1 cellular context compared by ENCODE assay signal in genomic region chr11:65918211-65919150, GRCh38.
TF ChIP-seq lines count a peak whose summit lies in the region.

Gene C11orf68 (minus strand): TSS chr11:65919062. CDS start chr11:65919031, 31 bp downstream.

TF ChIP-seq in HEK293, 187 proteins besides CTCF, POLR2A, EP300 and RAD21 (continued from another document):
- TF ChIP-seq PRDM2 (tag by site-specific recombination; IDR thresholded peaks at IDR 0.05; ENCODE audit: borderline replicate concordance) (no peak), SP2 (tag by site-specific recombination; IDR thresholded peaks at IDR 0.05) (peak; percentile 41), ZNF112 (tag by site-specific recombination; IDR thresholded peaks at IDR 0.05) (no peak), KLF16 (tag by site-specific recombination; IDR thresholded peaks at IDR 0.05) (no peak)
